In genomic region chr22:20186183-20186870, GRCh38 we compare ENCODE assay signal across 17 cellular contexts. TPM values are rescaled to one million over a fixed set of nuclear protein-coding genes. Genes with fewer than 3 reads are reported as not detected.
DNase-seq lines count a peak whose midpoint lies in the region; ATAC-seq, FAIRE-seq and TF ChIP-seq lines count a peak whose summit lies in the region.
"Had no signal": no experiment of that assay in that cellular context is flagged by ENCODE, and none has a peak within 500 bp of the region (broad histone marks: within the 10 kb centered on the region; RNA-seq: fewer than 3 reads in every experiment).

No MANE protein-coding gene starts in this region.

- TF ChIP-seq POLR2A in GM12878 (IDR thresholded peaks at IDR 0.05; ENCODE audit: low read depth, low read length), result no peak

- SMC1A ChIA-PET in GM12878 (lab: Charles Lee; ENCODE audit: uncharacterized antibody, unreplicated experiment), result interaction anchor here (1.0 kb wide), 1 partner anchor 52 kb away, joined by 3 read pairs; no protein-coding TSS in a partner anchor

- BruUV-seq in GM12878 (replicated peaks; lab: Mats Ljungman, UMichigan), result no TSS peak

- no peak overlapping the region for H2BK5ac ChIP-seq in mesendoderm (ENCODE audit: low read length)

- DNase-seq in DMS 273 (lab: John Stamatoyannopoulos, UW; ENCODE audit: unreplicated experiment) (peak; percentile 21), DMS 273 treated with DMSO at 0.1 percent for 48 hours (lab: John Stamatoyannopoulos, UW) (no peak), HuH-7.5 (ENCODE audit: low spot score) (peak; percentile 69), GM12878 (ENCODE audit: low read depth, low spot score) (no peak), mesendoderm (peak; percentile 77), NCI-H1694 (lab: John Stamatoyannopoulos, UW) (no peak), NCI-H1092 treated with DMSO at 0.1 percent for 48 hours (lab: John Stamatoyannopoulos, UW) (no peak)
- DNase-seq: activated CD8-positive, alpha-beta memory T cell treated with anti-CD3 and anti-CD28 coated beads, Interleukin-2, amount 50 U/mL, for 48 hours; MG63; midbrain; NCI-H510A treated with DMSO at 0.1 percent for 48 hours; stimulated activated CD4-positive, alpha-beta T cell treated with anti-CD3 and anti-CD28 coated beads, Interleukin-15, amount 100 ng/mL, for 24 hours had no signal

- H2BK120ac ChIP-seq in mesendoderm (ENCODE audit: low read depth, low read length), result no peak overlapping the region

- CTCF ChIA-PET in GM12878 (lab: Yijun Ruan, JAX), result interaction anchor here (0.8 to 2.4 kb wide), 4 partner anchors 29 to 72 kb away, joined by 3 to 6 read pairs (median 3); no protein-coding TSS in a partner anchor

- H4K8ac ChIP-seq in mesendoderm (ENCODE audit: low read depth, low read length), result no peak overlapping the region

- H3K4me2 ChIP-seq in GM12878 (ENCODE audit: control insufficient read depth, insufficient read depth), result no peak overlapping the region
- no peak overlapping the region for H3K4me2 ChIP-seq in mesendoderm (ENCODE audit: low read length)

- no peak overlapping the region for H2AFZ ChIP-seq in GM12878 (ENCODE audit: control insufficient read depth, low read depth, low read length)
- H2AFZ ChIP-seq: parathyroid adenoma had no signal

- H3K23ac ChIP-seq in mesendoderm (ENCODE audit: low read length), result no peak overlapping the region

- H3K4me1 ChIP-seq in GM12878 (ENCODE audit: control insufficient read depth, insufficient read depth, low read length) (no peaks in the 10 kb centered on the region), mesendoderm (ENCODE audit: control insufficient read depth, low read depth, low read length) (no peaks in the 10 kb centered on the region)
- H3K4me1 ChIP-seq: parathyroid adenoma had no signal

- no peak; a peak in 1 of 6 replicates for TF ChIP-seq CTCF in GM12878 (IDR thresholded peaks at IDR 0.05 in 2 of 3, conservative IDR thresholded peaks at IDR 0.05 in 1 of 3; ENCODE audit: control insufficient read depth in 2 of 3, extremely low read depth in 1 of 3, insufficient read depth in 1 of 3, low read depth in 3 of 3, low read length in 3 of 3)

- H3K27ac ChIP-seq in GM12878 (ENCODE audit: control insufficient read depth, insufficient read depth) (no peak overlapping the region), mesendoderm (ENCODE audit: low read depth, low read length) (no peak overlapping the region)
- H3K27ac ChIP-seq: HL-60, parathyroid adenoma had no signal

- no peaks in the 10 kb centered on the region for H3K79me1 ChIP-seq in mesendoderm (ENCODE audit: low read length)

- no peak overlapping the region for H2AK5ac ChIP-seq in mesendoderm (ENCODE audit: low read length)

- RAD21 ChIA-PET in GM12878 (lab: Charles Lee; ENCODE audit: unreplicated experiment), result no interaction called here

- H2BK15ac ChIP-seq in mesendoderm (replicated peaks; ENCODE audit: low read depth), result no peak overlapping the region

- H3K56ac ChIP-seq in mesendoderm (ENCODE audit: low read length), result no peak overlapping the region

- ATAC-seq in GM12878, result peak; percentile 49
- no peak for ATAC-seq in HG03378 (IDR thresholded peaks at IDR 0.05; ENCODE audit: unreplicated experiment)

- intact Hi-C loops in GM12878 (cut with micrococcal nuclease; ENCODE audit: unreplicated experiment), result no loop called here

- H3K9ac ChIP-seq in GM12878 (ENCODE audit: control insufficient read depth, insufficient read depth, low read length), result no peak overlapping the region
- H3K9ac ChIP-seq in mesendoderm (ENCODE audit: low read length), result no peak overlapping the region
- H3K9ac ChIP-seq: parathyroid adenoma had no signal

- no peak overlapping the region for H3K4ac ChIP-seq in mesendoderm (ENCODE audit: low read depth, low read length)

- POLR2A ChIA-PET in GM12878 (lab: Charles Lee), result no interaction called here

- no peak overlapping the region for H3K4me3 ChIP-seq in GM12878
- no peak overlapping the region for H3K4me3 ChIP-seq in mesendoderm (ENCODE audit: low read length)
- H3K4me3 ChIP-seq: MG63 had no signal

- H4K5ac ChIP-seq in mesendoderm (ENCODE audit: low read length), result no peak overlapping the region

- TF ChIP-seq EP300 in GM12878 (IDR thresholded peaks at IDR 0.05; ENCODE audit: borderline replicate concordance in 1 of 2, control insufficient read depth in 1 of 2, low read depth in 2 of 2, low read length in 2 of 2), result no peak

- H4K20me1 ChIP-seq in GM12878 (ENCODE audit: control insufficient read depth, insufficient read depth), result no peaks in the 10 kb centered on the region

- WGBS in GM12878 (ENCODE audit: insufficient coverage, insufficient replicate concordance, low lambda C conversion rate, missing lambda C conversion rate), result 12% methylated on average over 10 of the region's 10 CpGs
- no CpG with 5 or more reads among the region's 10 CpGs for WGBS in mesendoderm (ENCODE audit: extremely low coverage, insufficient coverage, low lambda C conversion rate)

- no peaks in the 10 kb centered on the region; a peak in 1 of 4 replicates for H3K27me3 ChIP-seq in GM12878 (replicated peaks in 1 of 2; ENCODE audit: control insufficient read depth in 2 of 2, insufficient read depth in 2 of 2, low read length in 1 of 2)
- no peaks in the 10 kb centered on the region for H3K27me3 ChIP-seq in mesendoderm (ENCODE audit: insufficient read depth, low read length, poor library complexity)
- H3K27me3 ChIP-seq: MG63 had no signal

- in situ Hi-C loops in GM12878 (cut with MboI), result no loop called here

- no peaks in the 10 kb centered on the region for H3K36me3 ChIP-seq in GM12878 (ENCODE audit: control insufficient read depth in 2 of 2, insufficient read depth in 2 of 2, low read length in 1 of 2)
- H3K36me3 ChIP-seq in mesendoderm (ENCODE audit: control insufficient read depth, insufficient read depth, low read length), result no peaks in the 10 kb centered on the region
- H3K36me3 ChIP-seq: MG63 had no signal

- H3K9me3 ChIP-seq in GM12878 (replicated peaks; ENCODE audit: control insufficient read depth, insufficient read depth, low read length), result no peaks in the 10 kb centered on the region
- H3K9me3 ChIP-seq: MG63 had no signal

- FAIRE-seq in GM12878 (lab: Jason Lieb, UNC), result no peak
- FAIRE-seq: A204.1, GM12891 had no signal

- H3K18ac ChIP-seq in mesendoderm (ENCODE audit: low read length), result no peak overlapping the region

- no peak for TF ChIP-seq RAD21 in GM12878 (IDR thresholded peaks at IDR 0.05; ENCODE audit: insufficient read depth, low read depth, low read length)

- H3K79me2 ChIP-seq in GM12878 (ENCODE audit: control insufficient read depth, insufficient read depth, low read length) (no peaks in the 10 kb centered on the region), mesendoderm (ENCODE audit: control insufficient read depth, insufficient read depth, low read length) (no peaks in the 10 kb centered on the region)
- H3K79me2 ChIP-seq: parathyroid adenoma had no signal

TF ChIP-seq in GM12878, 131 proteins besides CTCF, POLR2A, EP300 and RAD21 (continues in another document):
- TF ChIP-seq SMC3 (IDR thresholded peaks at IDR 0.05; ENCODE audit: borderline replicate concordance, low read length), result peak; percentile 16; the same call in 1 of the 2 replicates

RNA-seq across cellular contexts. Expression of gene CCDC188, which starts 35.5 kb away (rescaled TPM):
- total RNA-seq in GM12878 (2013; cell fraction: nucleolus; rRNA removed), result not detected in 2 replicates
- total RNA-seq in GM12878 (2014; rRNA removed) (not detected in 2 replicates), GM12878 (2014; rRNA removed; fragmentation: Illumina TruSeq; extraction: Trizol) (not detected in 2 replicates), GM12878 (2021) (not detected in 2 replicates)
- 0.18 TPM for polyA plus RNA-seq in GM12878 (2011; ENCODE audit: low read depth)
- polyA plus RNA-seq in GM12878 (2011; rRNA removed) (not detected in 2 replicates), GM12878 (2014; fragmentation: Illumina TruSeq; extraction: Trizol) (not detected in 2 replicates), GM12878 (2014; fragmentation: Nextera tagmentation; extraction: Ambion mirVana) (not detected), GM12878 (2014; rRNA removed) (not detected in 2 replicates), GM12878 (2016; fragmentation: Nextera tagmentation; extraction: Ambion mirVana) (not detected)
- not detected in 2 replicates for polyA plus RNA-seq in GM12878 (2011; cell fraction: cytosol; rRNA removed)
- polyA plus RNA-seq in GM12878 (2011; cell fraction: nucleus; rRNA removed), result not detected in 2 replicates
- 0.10 TPM in 1 of 2 replicates, not detected in the other for polyA plus RNA-seq in GM12878 (2012)
- polyA minus RNA-seq in GM12878 (2011; rRNA and poly(A)+ RNA removed), result not detected in 2 replicates
- not detected in 2 replicates for polyA minus RNA-seq in GM12878 (2011; cell fraction: cytosol; rRNA and poly(A)+ RNA removed)
- polyA minus RNA-seq in GM12878 (2011; cell fraction: nucleus; rRNA and poly(A)+ RNA removed), result not detected in 2 replicates
- not detected for polyA plus RNA-seq in mesendoderm (2013, experiment 1 of 2)
- polyA plus RNA-seq in mesendoderm (2013, experiment 2 of 2), result not detected

RNA-seq across cellular contexts. Expression of gene ZDHHC8, which starts 54.7 kb away (rescaled TPM):
- 17.6 and 19.0 TPM in 2 replicates for total RNA-seq in GM12878 (2013; cell fraction: nucleolus; rRNA removed)
- 8.8 and 11.7 TPM in 2 replicates for total RNA-seq in GM12878 (2014; rRNA removed)
- total RNA-seq in GM12878 (2014; rRNA removed; fragmentation: Illumina TruSeq; extraction: Trizol), result 3.9 and 4.7 TPM in 2 replicates
- 42.1 and 46.3 TPM in 2 replicates for total RNA-seq in GM12878 (2021)
- polyA plus RNA-seq in GM12878 (2011; ENCODE audit: low read depth), result 4.9 TPM
- polyA plus RNA-seq in GM12878 (2011; rRNA removed), result 4.2 and 6.7 TPM in 2 replicates
- polyA plus RNA-seq in GM12878 (2011; cell fraction: cytosol; rRNA removed), result 10.4 and 14.3 TPM in 2 replicates
- polyA plus RNA-seq in GM12878 (2011; cell fraction: nucleus; rRNA removed), result 150 and 193 TPM in 2 replicates
- 18.1 and 18.5 TPM in 2 replicates for polyA plus RNA-seq in GM12878 (2012)
- polyA plus RNA-seq in GM12878 (2014; fragmentation: Illumina TruSeq; extraction: Trizol), result 4.5 and 9.4 TPM in 2 replicates
- under 1 TPM; 0.03 to 0.13 TPM for polyA plus RNA-seq in GM12878 (2014; fragmentation: Nextera tagmentation; extraction: Ambion mirVana)
- polyA plus RNA-seq in GM12878 (2014; rRNA removed), result 42.4 and 48.7 TPM in 2 replicates
- 1 to 10 TPM; 2.2 to 2.6 TPM for polyA plus RNA-seq in GM12878 (2016; fragmentation: Nextera tagmentation; extraction: Ambion mirVana)
- 3.5 and 8.1 TPM in 2 replicates for polyA minus RNA-seq in GM12878 (2011; rRNA and poly(A)+ RNA removed)
- polyA minus RNA-seq in GM12878 (2011; cell fraction: cytosol; rRNA and poly(A)+ RNA removed), result 4.3 and 6.0 TPM in 2 replicates
- 8.5 and 10.9 TPM in 2 replicates for polyA minus RNA-seq in GM12878 (2011; cell fraction: nucleus; rRNA and poly(A)+ RNA removed)
- 24.9 TPM for polyA plus RNA-seq in mesendoderm (2013, experiment 1 of 2)
- polyA plus RNA-seq in mesendoderm (2013, experiment 2 of 2), result 24.7 TPM

Comparison
In these comparisons a context has a peak if more than half of its experiments do, and no peak if none do; other contexts are left out.
1. DNase-seq: peak in DMS 273 (single experiment), HuH-7.5 (single experiment) and mesendoderm (single experiment); none in DMS 273 treated with DMSO at 0.1 percent for 48 hours (single experiment), GM12878 (single experiment), NCI-H1694 (single experiment) and NCI-H1092 treated with DMSO at 0.1 percent for 48 hours (single experiment).